28 cellular contexts compared by ENCODE assay signal in the genomic region with DNA sequence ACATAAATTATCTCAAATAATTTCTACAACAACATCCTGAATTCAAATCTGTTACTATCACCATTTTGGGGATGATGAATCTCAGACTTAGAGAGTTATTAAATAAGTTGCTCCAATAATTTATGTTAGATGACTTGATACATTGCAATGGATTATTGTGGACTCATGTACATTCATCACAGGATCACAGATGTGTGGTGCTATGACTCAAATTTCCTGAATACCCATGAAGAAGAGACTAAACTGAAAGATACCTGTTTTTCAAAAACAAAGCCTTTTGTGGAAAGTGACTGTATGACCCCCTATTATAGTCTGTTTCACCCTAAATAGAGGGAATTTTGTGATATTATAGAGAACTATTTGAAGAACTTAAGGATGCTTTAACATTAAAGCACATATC.
DNase-seq lines count a peak whose midpoint lies in the region; ATAC-seq, FAIRE-seq and TF ChIP-seq lines count a peak whose summit lies in the region.
"Had no signal": no experiment of that assay in that cellular context is flagged by ENCODE, and none has a peak within 500 bp of the region (broad histone marks: within the 10 kb centered on the region; RNA-seq: fewer than 3 reads in every experiment).

No MANE protein-coding gene starts in this region.

- H3K36me3 Mint-ChIP-seq in type B pancreatic cell = no peaks in the 10 kb centered on the region
- H3K36me3 Mint-ChIP-seq: CD14-positive monocyte; CD8-positive, alpha-beta T cell had no signal

- no peak for ATAC-seq in GM19463 (IDR thresholded peaks at IDR 0.05; ENCODE audit: unreplicated experiment)
- ATAC-seq: CD8-positive, alpha-beta T cell had no signal

- H3K27me3 Mint-ChIP-seq in type B pancreatic cell = no peaks in the 10 kb centered on the region
- H3K27me3 Mint-ChIP-seq: CD4-positive, alpha-beta T cell had no signal

- no peak overlapping the region for H3K27ac Mint-ChIP-seq in type B pancreatic cell
- H3K27ac Mint-ChIP-seq: CD14-positive monocyte; CD4-positive, alpha-beta T cell; CD8-positive, alpha-beta T cell had no signal

- peak; percentile 21 for FAIRE-seq in D721Med (lab: Jason Lieb, UNC)
- FAIRE-seq: A204.1, GM12891, GM19239 had no signal

- no peak for DNase-seq in D721Med (ENCODE audit: insufficient read length, low spot score)
- DNase-seq in ELR (ENCODE audit: low read depth) = peak; percentile 40
- peak; percentile 8 for DNase-seq in RKO (ENCODE audit: low spot score)
- DNase-seq in epithelial cell of esophagus (ENCODE audit: low read depth) = peak; percentile 2
- no peak for DNase-seq in anterior cingulate cortex (lab: John Stamatoyannopoulos, UW)
- DNase-seq in type B pancreatic cell (ENCODE audit: extremely low spot score, unreplicated experiment) = no peak
- no peak for DNase-seq in CD1c-positive myeloid dendritic cell (ENCODE audit: extremely low spot score)
- DNase-seq: 8988T; ACHN; BE2C; C1 segment of cervical spinal cord; Caco-2; Calu3; CD4-positive, alpha-beta T cell; CD8-positive, alpha-beta T cell; DMS 273 treated with DMSO at 0.1 percent for 48 hours; DMS153; DMS53; DMS79; DND-41; EL; GF-D8 had no signal

- no peaks in the 10 kb centered on the region for H3K4me1 Mint-ChIP-seq in type B pancreatic cell (ENCODE audit: unreplicated experiment)
- H3K4me1 Mint-ChIP-seq: CD14-positive monocyte had no signal

- no peak for TF ChIP-seq CTCF in D721Med (IDR thresholded peaks at IDR 0.05; ENCODE audit: insufficient read depth, missing control alignments)
- no peak for TF ChIP-seq CTCF in epithelial cell of esophagus (IDR thresholded peaks at IDR 0.05; ENCODE audit: insufficient read depth, low read depth, low read length, missing control alignments)
- TF ChIP-seq CTCF in type B pancreatic cell (conservative IDR thresholded peaks at IDR 0.05) = no peak

- no peak overlapping the region for H3K4me3 Mint-ChIP-seq in type B pancreatic cell
- H3K4me3 Mint-ChIP-seq: CD14-positive monocyte; CD4-positive, alpha-beta T cell; CD8-positive, alpha-beta T cell had no signal

- peaks cover 8% of the 10 kb centered on the region for H3K9me3 Mint-ChIP-seq in type B pancreatic cell

- no peak overlapping the region for H3K4me3 ChIP-seq in epithelial cell of esophagus (ENCODE audit: low read length)
- H3K4me3 ChIP-seq: BLaER1 had no signal

Comparison
In these comparisons a context has a peak if more than half of its experiments do, and no peak if none do; other contexts are left out.
1. DNase-seq: peak in ELR (single experiment), RKO (single experiment) and epithelial cell of esophagus (single experiment); none in D721Med (single experiment), anterior cingulate cortex (0 of 58), type B pancreatic cell (single experiment) and CD1c-positive myeloid dendritic cell (single experiment).